Comparison of ENCODE assay signal across 17 cellular contexts in the genomic region with DNA sequence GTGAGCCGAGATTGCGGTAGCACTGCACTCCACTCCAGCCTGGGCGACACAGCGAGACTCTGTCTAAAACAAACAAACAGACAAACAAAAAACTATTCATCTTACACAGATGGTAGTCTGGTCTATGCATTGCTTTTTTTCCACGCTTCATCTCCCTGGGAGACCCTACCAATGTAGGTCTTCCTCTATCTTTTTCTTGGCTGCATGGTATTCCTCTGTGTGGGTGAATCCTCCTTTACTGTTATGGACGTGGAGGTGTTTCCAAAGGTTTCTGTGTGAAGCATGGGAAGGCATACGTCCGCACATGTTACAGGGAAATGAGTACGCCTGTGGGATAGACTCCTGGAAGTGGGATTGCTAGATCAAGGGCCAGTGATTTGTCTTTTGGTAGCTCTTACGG. TPM values are rescaled to one million over a fixed set of nuclear protein-coding genes. Genes with fewer than 3 reads are reported as not detected.
"Had no signal": no experiment of that assay in that cellular context is flagged by ENCODE, and none has a peak within 500 bp of the region (broad histone marks: within the 10 kb centered on the region; RNA-seq: fewer than 3 reads in every experiment).

No MANE protein-coding gene starts in this region.

- H3K4me3 ChIP-seq: right atrium auricular region, upper lobe of right lung had no signal

- H3K9me3 ChIP-seq: right atrium auricular region, upper lobe of right lung had no signal

- H3K27me3 ChIP-seq: right atrium auricular region, upper lobe of right lung had no signal

- DNase-seq: activated CD4-positive, alpha-beta T cell treated with anti-CD3 and anti-CD28 coated beads, Interleukin-2, amount 10 ng/mL, durations not matched to agents 24 days and 14 days; activated CD4-positive, CD25-positive, alpha-beta regulatory T cell; activated CD8-positive, alpha-beta T cell treated with anti-CD3 and anti-CD28 coated beads for 36 hours; activated naive CD4-positive, alpha-beta T cell treated with Interleukin-2 at 50 U/mL for 16 hours; activated T-cell treated with anti-CD3 and anti-CD28 coated beads, Interleukin-2, amount 50 U/mL, for 24 hours; cerebellar nuclear complex; effector memory CD8-positive, alpha-beta T cell; foreskin fibroblast; occipital lobe; stimulated activated CD4-positive, alpha-beta T cell treated with anti-CD3 and anti-CD28 coated beads, Interleukin-2, amount 100 ng/mL, for 24 hours; stimulated activated naive CD8-positive, alpha-beta T cell treated with anti-CD3 and anti-CD28 coated beads, Interleukin-15, Interleukin-2, amounts not matched to agents 100 U/mL and 50 U/mL, for 24 hours; T-cell; upper lobe of right lung had no signal

- H3K36me3 ChIP-seq: right atrium auricular region, upper lobe of right lung had no signal

- H3K27ac ChIP-seq: right atrium auricular region, upper lobe of right lung had no signal

- ATAC-seq: activated CD8-positive, alpha-beta T cell treated with anti-CD3 and anti-CD28 coated beads for 36 hours; effector memory CD8-positive, alpha-beta T cell; left lobe of liver; stimulated activated naive CD8-positive, alpha-beta T cell treated with anti-CD3 and anti-CD28 coated beads, Interleukin-15, Interleukin-2, amounts not matched to agents 100 U/mL and 50 U/mL, for 24 hours; T-cell; upper lobe of right lung had no signal

RNA-seq across cellular contexts. Expression of gene ZNF541, which starts 41.6 kb away (rescaled TPM):
- total RNA-seq: activated CD4-positive, alpha-beta T cell treated with anti-CD3 and anti-CD28 coated beads, Interleukin-2, amount 10 ng/mL, durations not matched to agents 24 days and 14 days; occipital lobe; progenitor cell of endocrine pancreas; skeletal muscle tissue had no signal
